1 cellular context compared by ENCODE assay signal in the genomic region with DNA sequence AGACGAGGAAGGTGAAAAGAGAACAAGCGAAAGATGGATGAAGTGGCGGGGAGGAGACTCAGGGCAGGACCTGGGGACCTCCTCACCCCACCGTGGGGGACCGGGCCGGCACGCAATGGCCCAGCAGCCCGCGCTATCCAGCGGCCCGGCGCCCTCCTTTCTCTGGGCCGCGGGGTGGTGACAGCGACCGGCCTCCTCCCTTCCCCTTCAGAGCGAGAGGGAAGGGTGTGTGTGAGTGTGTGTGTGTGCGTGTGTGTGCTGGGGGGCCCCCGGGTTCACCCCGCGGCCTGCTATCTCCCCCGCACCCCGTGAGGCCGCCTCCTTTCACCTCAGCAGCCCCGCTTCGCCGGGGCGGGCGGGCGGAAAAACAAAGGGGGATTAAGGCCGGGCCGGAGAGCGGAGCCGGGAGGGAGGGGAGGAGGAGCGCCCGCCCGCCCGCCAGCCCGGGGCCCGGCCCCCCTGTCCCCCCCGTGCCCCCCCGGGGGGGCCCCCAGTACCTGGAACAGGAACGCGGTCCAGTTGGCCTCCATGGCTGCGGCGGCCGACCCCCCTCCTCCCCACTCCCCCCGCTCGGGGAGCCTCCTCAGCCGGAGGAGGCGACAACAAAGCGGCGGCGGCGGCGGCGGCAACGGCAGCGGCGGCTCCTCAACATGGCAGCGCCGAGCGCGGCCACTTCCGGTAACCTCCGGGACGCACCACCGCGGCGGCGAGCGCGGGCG.
TF ChIP-seq lines count a peak whose summit lies in the region.

A gene with protein sequence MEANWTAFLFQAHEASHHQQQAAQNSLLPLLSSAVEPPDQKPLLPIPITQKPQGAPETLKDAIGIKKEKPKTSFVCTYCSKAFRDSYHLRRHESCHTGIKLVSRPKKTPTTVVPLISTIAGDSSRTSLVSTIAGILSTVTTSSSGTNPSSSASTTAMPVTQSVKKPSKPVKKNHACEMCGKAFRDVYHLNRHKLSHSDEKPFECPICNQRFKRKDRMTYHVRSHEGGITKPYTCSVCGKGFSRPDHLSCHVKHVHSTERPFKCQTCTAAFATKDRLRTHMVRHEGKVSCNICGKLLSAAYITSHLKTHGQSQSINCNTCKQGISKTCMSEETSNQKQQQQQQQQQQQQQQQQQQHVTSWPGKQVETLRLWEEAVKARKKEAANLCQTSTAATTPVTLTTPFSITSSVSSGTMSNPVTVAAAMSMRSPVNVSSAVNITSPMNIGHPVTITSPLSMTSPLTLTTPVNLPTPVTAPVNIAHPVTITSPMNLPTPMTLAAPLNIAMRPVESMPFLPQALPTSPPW (minus strand): TSS at position 673 of the 719 bp plus-strand sequence. CDS start 143 bp downstream, at position 530.

TF ChIP-seq in K562, 482 proteins besides CTCF, POLR2A, EP300 and RAD21 (continued from another document):
- TF ChIP-seq, protein P1, sequence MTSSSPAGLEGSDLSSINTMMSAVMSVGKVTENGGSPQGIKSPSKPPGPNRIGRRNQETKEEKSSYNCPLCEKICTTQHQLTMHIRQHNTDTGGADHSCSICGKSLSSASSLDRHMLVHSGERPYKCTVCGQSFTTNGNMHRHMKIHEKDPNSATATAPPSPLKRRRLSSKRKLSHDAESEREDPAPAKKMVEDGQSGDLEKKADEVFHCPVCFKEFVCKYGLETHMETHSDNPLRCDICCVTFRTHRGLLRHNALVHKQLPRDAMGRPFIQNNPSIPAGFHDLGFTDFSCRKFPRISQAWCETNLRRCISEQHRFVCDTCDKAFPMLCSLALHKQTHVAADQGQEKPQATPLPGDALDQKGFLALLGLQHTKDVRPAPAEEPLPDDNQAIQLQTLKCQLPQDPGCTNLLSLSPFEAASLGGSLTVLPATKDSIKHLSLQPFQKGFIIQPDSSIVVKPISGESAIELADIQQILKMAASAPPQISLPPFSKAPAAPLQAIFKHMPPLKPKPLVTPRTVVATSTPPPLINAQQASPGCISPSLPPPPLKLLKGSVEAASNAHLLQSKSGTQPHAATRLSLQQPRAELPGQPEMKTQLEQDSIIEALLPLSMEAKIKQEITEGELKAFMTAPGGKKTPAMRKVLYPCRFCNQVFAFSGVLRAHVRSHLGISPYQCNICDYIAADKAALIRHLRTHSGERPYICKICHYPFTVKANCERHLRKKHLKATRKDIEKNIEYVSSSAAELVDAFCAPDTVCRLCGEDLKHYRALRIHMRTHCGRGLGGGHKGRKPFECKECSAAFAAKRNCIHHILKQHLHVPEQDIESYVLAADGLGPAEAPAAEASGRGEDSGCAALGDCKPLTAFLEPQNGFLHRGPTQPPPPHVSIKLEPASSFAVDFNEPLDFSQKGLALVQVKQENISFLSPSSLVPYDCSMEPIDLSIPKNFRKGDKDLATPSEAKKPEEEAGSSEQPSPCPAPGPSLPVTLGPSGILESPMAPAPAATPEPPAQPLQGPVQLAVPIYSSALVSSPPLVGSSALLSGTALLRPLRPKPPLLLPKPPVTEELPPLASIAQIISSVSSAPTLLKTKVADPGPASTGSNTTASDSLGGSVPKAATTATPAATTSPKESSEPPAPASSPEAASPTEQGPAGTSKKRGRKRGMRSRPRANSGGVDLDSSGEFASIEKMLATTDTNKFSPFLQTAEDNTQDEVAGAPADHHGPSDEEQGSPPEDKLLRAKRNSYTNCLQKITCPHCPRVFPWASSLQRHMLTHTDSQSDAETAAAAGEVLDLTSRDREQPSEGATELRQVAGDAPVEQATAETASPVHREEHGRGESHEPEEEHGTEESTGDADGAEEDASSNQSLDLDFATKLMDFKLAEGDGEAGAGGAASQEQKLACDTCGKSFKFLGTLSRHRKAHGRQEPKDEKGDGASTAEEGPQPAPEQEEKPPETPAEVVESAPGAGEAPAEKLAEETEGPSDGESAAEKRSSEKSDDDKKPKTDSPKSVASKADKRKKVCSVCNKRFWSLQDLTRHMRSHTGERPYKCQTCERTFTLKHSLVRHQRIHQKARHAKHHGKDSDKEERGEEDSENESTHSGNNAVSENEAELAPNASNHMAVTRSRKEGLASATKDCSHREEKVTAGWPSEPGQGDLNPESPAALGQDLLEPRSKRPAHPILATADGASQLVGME (CRISPR knock-in tag; IDR thresholded peaks at IDR 0.05) = peak; percentile 74; the same call in 1 of the 2 replicates
- TF ChIP-seq FOSL1 (tag; conservative IDR thresholded peaks at IDR 0.05) = peak; percentile 3; the same call in 1 of the 2 replicates
- TF ChIP-seq MYC (IDR thresholded peaks at IDR 0.05; ENCODE audit: low read depth, low read length) = no peak
- 0 out of 2 replicates have a peak, but pooled peaks have one; percentile 38 for TF ChIP-seq MYC (CRISPR knock-in tag; IDR thresholded peaks at IDR 0.05; ENCODE audit: borderline replicate concordance, low read depth)
- 0 out of 2 replicates have a peak, but pooled peaks have one; percentile 65 for TF ChIP-seq ZNF644 (tag; IDR thresholded peaks at IDR 0.05; ENCODE audit: low read depth)
- TF ChIP-seq, protein P2, sequence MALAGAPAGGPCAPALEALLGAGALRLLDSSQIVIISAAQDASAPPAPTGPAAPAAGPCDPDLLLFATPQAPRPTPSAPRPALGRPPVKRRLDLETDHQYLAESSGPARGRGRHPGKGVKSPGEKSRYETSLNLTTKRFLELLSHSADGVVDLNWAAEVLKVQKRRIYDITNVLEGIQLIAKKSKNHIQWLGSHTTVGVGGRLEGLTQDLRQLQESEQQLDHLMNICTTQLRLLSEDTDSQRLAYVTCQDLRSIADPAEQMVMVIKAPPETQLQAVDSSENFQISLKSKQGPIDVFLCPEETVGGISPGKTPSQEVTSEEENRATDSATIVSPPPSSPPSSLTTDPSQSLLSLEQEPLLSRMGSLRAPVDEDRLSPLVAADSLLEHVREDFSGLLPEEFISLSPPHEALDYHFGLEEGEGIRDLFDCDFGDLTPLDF (CRISPR knock-in tag; IDR thresholded peaks at IDR 0.05) = no peak
- TF ChIP-seq, protein P3, sequence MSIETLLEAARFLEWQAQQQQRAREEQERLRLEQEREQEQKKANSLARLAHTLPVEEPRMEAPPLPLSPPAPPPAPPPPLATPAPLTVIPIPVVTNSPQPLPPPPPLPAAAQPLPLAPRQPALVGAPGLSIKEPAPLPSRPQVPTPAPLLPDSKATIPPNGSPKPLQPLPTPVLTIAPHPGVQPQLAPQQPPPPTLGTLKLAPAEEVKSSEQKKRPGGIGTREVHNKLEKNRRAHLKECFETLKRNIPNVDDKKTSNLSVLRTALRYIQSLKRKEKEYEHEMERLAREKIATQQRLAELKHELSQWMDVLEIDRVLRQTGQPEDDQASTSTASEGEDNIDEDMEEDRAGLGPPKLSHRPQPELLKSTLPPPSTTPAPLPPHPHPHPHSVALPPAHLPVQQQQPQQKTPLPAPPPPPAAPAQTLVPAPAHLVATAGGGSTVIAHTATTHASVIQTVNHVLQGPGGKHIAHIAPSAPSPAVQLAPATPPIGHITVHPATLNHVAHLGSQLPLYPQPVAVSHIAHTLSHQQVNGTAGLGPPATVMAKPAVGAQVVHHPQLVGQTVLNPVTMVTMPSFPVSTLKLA (conservative IDR thresholded peaks at IDR 0.05) = peak; percentile 50 to 78; a peak in 2 of 4 replicates
- peak in 1 of 2 experiments; percentile 25; a peak in 1 of 4 replicates for TF ChIP-seq TEAD1 (CRISPR knock-in tag; IDR thresholded peaks at IDR 0.05)
- TF ChIP-seq SMAD4 (CRISPR knock-in tag; conservative IDR thresholded peaks at IDR 0.05) = peak; percentile 25; the same call in 1 of the 2 replicates
- TF ChIP-seq MXI1 (IDR thresholded peaks at IDR 0.05; ENCODE audit: low read depth, low read length) = no peak
- TF ChIP-seq HIVEP1 (CRISPR knock-in tag; IDR thresholded peaks at IDR 0.05) = 0 out of 2 replicates have a peak, but pooled peaks have one; percentile 22
- TF ChIP-seq PRMT5 (CRISPR knock-in tag; IDR thresholded peaks at IDR 0.05) = 0 out of 2 replicates have a peak, but pooled peaks have one; percentile 20
- TF ChIP-seq, protein P4, sequence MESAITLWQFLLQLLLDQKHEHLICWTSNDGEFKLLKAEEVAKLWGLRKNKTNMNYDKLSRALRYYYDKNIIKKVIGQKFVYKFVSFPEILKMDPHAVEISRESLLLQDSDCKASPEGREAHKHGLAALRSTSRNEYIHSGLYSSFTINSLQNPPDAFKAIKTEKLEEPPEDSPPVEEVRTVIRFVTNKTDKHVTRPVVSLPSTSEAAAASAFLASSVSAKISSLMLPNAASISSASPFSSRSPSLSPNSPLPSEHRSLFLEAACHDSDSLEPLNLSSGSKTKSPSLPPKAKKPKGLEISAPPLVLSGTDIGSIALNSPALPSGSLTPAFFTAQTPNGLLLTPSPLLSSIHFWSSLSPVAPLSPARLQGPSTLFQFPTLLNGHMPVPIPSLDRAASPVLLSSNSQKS (CRISPR knock-in tag; IDR thresholded peaks at IDR 0.05) = no peak
- 0 out of 2 replicates have a peak, but pooled peaks have one; percentile 11 for TF ChIP-seq NFIC (IDR thresholded peaks at IDR 0.05)
- TF ChIP-seq ZNF76 (CRISPR knock-in tag; IDR thresholded peaks at IDR 0.05; ENCODE audit: borderline replicate concordance) = no peak
- no peak for TF ChIP-seq KLF13 (tag; IDR thresholded peaks at IDR 0.05; ENCODE audit: borderline replicate concordance, low read depth)
- TF ChIP-seq RBM34 (IDR thresholded peaks at IDR 0.05; ENCODE audit: borderline replicate concordance, insufficient read depth, low read length) = no peak
- no peak for TF ChIP-seq ELF4 (CRISPR knock-in tag; IDR thresholded peaks at IDR 0.05)
- TF ChIP-seq, protein P5, sequence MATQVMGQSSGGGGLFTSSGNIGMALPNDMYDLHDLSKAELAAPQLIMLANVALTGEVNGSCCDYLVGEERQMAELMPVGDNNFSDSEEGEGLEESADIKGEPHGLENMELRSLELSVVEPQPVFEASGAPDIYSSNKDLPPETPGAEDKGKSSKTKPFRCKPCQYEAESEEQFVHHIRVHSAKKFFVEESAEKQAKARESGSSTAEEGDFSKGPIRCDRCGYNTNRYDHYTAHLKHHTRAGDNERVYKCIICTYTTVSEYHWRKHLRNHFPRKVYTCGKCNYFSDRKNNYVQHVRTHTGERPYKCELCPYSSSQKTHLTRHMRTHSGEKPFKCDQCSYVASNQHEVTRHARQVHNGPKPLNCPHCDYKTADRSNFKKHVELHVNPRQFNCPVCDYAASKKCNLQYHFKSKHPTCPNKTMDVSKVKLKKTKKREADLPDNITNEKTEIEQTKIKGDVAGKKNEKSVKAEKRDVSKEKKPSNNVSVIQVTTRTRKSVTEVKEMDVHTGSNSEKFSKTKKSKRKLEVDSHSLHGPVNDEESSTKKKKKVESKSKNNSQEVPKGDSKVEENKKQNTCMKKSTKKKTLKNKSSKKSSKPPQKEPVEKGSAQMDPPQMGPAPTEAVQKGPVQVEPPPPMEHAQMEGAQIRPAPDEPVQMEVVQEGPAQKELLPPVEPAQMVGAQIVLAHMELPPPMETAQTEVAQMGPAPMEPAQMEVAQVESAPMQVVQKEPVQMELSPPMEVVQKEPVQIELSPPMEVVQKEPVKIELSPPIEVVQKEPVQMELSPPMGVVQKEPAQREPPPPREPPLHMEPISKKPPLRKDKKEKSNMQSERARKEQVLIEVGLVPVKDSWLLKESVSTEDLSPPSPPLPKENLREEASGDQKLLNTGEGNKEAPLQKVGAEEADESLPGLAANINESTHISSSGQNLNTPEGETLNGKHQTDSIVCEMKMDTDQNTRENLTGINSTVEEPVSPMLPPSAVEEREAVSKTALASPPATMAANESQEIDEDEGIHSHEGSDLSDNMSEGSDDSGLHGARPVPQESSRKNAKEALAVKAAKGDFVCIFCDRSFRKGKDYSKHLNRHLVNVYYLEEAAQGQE (CRISPR knock-in tag; IDR thresholded peaks at IDR 0.05; ENCODE audit: low read depth) = no peak
